ENCODE assay signal across 8 cellular contexts in genomic region chr13:112586334-112586733, GRCh38. TPM values are rescaled to one million over a fixed set of nuclear protein-coding genes. Genes with fewer than 3 reads are reported as not detected.
DNase-seq lines count a peak whose midpoint lies in the region; TF ChIP-seq lines count a peak whose summit lies in the region.

No MANE protein-coding gene starts in this region.

- POLR2A ChIA-PET in activated CD4-positive, alpha-beta memory T cell treated with anti-CD3 and anti-CD28 coated beads for 36 hours (lab: Charles Lee): no interaction called here

- peak overlapping the region; percentile 92 for H3K4me3 Mint-ChIP-seq in activated CD4-positive, alpha-beta memory T cell treated with anti-CD3 and anti-CD28 coated beads for 36 hours

- no peaks in the 10 kb centered on the region for H3K9me3 Mint-ChIP-seq in activated CD4-positive, alpha-beta memory T cell treated with anti-CD3 and anti-CD28 coated beads for 36 hours

- DNase-seq in GM13977 (ENCODE audit: low spot score) (peak; percentile 49), NCI-H1092 (lab: John Stamatoyannopoulos, UW) (no peak), NCI-H146 treated with DMSO at 0.1 percent for 48 hours (lab: John Stamatoyannopoulos, UW; ENCODE audit: unreplicated experiment) (no peak), DMS53 treated with DMSO at 0.1 percent for 48 hours (lab: John Stamatoyannopoulos, UW; ENCODE audit: unreplicated experiment) (no peak), NCI-H226 (no peak)
- no peak for DNase-seq in activated CD4-positive, alpha-beta memory T cell treated with anti-CD3 and anti-CD28 coated beads for 36 hours

- H3K79me2 ChIP-seq in ACC112 (ENCODE audit: control insufficient read depth, insufficient read depth, low read length, unreplicated experiment): peaks cover 53% of the 10 kb centered on the region

- TF ChIP-seq CTCF in GM13977 (IDR thresholded peaks at IDR 0.05; ENCODE audit: extremely low read depth, insufficient read depth, missing control alignments): no peak

- H3K4me3 ChIP-seq in ACC112 (ENCODE audit: low read depth, low read length): peak overlapping the region; percentile 84
- H3K4me3 ChIP-seq in mesodermal cell (ENCODE audit: extremely low read depth, insufficient read depth, low read length, poor library complexity, severe bottlenecking): peak overlapping the region; percentile 63

- intact Hi-C loops in activated CD4-positive, alpha-beta memory T cell treated with anti-CD3 and anti-CD28 coated beads for 36 hours (cut with micrococcal nuclease): loop anchor here (5.0 to 10.0 kb wide), 2 partner anchors 106 to 1882 kb away; partner anchors contain the start of genes ATP11A and CARS2

- no peaks in the 10 kb centered on the region for H3K27me3 Mint-ChIP-seq in activated CD4-positive, alpha-beta memory T cell treated with anti-CD3 and anti-CD28 coated beads for 36 hours

- H3K4me1 Mint-ChIP-seq in activated CD4-positive, alpha-beta memory T cell treated with anti-CD3 and anti-CD28 coated beads for 36 hours (ENCODE audit: low read depth): peaks cover 55% of the 10 kb centered on the region

- H3K36me3 Mint-ChIP-seq in activated CD4-positive, alpha-beta memory T cell treated with anti-CD3 and anti-CD28 coated beads for 36 hours: peaks cover 7% of the 10 kb centered on the region

- H3K27ac ChIP-seq in ACC112 (ENCODE audit: low read depth, low read length) (no peak overlapping the region), mesodermal cell (ENCODE audit: low read depth, low read length, severe bottlenecking) (no peak overlapping the region)

- no peaks in the 10 kb centered on the region for H3K27me3 ChIP-seq in ACC112 (ENCODE audit: insufficient read depth, low read length)

- H3K36me3 ChIP-seq in ACC112 (ENCODE audit: insufficient read depth, low read length): no peaks in the 10 kb centered on the region
- H3K36me3 ChIP-seq in mesodermal cell (ENCODE audit: control insufficient read depth, insufficient read depth, low read length): peaks cover 9% of the 10 kb centered on the region

- no peak overlapping the region for H2AFZ ChIP-seq in ACC112 (ENCODE audit: low read length, unreplicated experiment)

- H3K27ac Mint-ChIP-seq in activated CD4-positive, alpha-beta memory T cell treated with anti-CD3 and anti-CD28 coated beads for 36 hours: peak overlapping the region; percentile 91

- H3K4me1 ChIP-seq in ACC112 (ENCODE audit: control insufficient read depth, insufficient read depth, low read length, unreplicated experiment): peaks cover 9% of the 10 kb centered on the region
- H3K4me1 ChIP-seq in mesodermal cell (ENCODE audit: control insufficient read depth, insufficient read depth, low read length, poor library complexity, severe bottlenecking): peaks cover 2% of the 10 kb centered on the region

- in situ Hi-C loops in GM13977 (cut with MboI; ENCODE audit: low pct_unique_long_range_greater_than_20kb, low sequenced_read_pairs, unreplicated experiment): no loop called here

- no peaks in the 10 kb centered on the region for H3K9me3 ChIP-seq in mesodermal cell (ENCODE audit: control insufficient read depth, low read length)

- 91 to 94% methylated on average over 2 to 3 of the region's 3 CpGs for WGBS in mesodermal cell (ENCODE audit: insufficient coverage in 2 of 2), 2 experiments

- CTCF ChIA-PET in activated CD4-positive, alpha-beta memory T cell treated with anti-CD3 and anti-CD28 coated beads for 36 hours (lab: Charles Lee): no interaction called here

RNA-seq across cellular contexts. Expression of gene TUBGCP3, which starts 1.6 kb away (rescaled TPM):
- total RNA-seq in activated CD4-positive, alpha-beta memory T cell treated with anti-CD3 and anti-CD28 coated beads for 36 hours: 10 to 100 TPM; 51.7 to 53.7 TPM
- 22.6 TPM for polyA plus RNA-seq in mesodermal cell (2013, experiment 1 of 2)
- 21.1 TPM for polyA plus RNA-seq in mesodermal cell (2013, experiment 2 of 2)
